ENCODE assay signal across 8 cellular contexts in the genomic region with DNA sequence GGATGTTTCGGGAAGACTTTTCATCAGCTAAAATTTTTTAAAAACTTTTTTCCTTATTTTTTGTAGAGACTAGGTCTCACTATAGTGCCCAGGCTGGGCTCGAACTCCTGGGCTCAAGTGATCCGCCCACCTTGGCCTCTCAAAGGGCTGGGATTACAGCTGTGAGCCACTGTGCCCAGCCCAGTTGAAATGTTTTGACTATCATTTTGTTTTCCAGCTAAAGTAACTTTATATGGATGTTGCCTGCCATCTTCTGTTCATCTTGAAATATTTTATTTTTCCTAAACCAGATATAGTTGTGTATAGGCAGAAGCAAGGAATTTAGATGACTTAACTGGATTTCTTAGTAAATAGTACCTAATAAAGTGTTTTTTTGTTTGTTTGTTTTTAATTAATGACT. TPM values are rescaled to one million over a fixed set of nuclear protein-coding genes. Genes with fewer than 3 reads are reported as not detected.
DNase-seq lines count a peak whose midpoint lies in the region; ATAC-seq and TF ChIP-seq lines count a peak whose summit lies in the region.
"Had no signal": no experiment of that assay in that cellular context is flagged by ENCODE, and none has a peak within 500 bp of the region (broad histone marks: within the 10 kb centered on the region; RNA-seq: fewer than 3 reads in every experiment).

No MANE protein-coding gene starts in this region.

- DNase-seq in amniotic stem cell (lab: John Stamatoyannopoulos, UW) = peak; percentile 31
- DNase-seq in left ventricle myocardium inferior = peak; percentile 25
- peak; percentile 58 for DNase-seq in stromal cell of bone marrow (ENCODE audit: low read depth)
- no peak for DNase-seq in endodermal cell
- DNase-seq: NCI-H1694 treated with DMSO at 0.1 percent for 48 hours had no signal

- H3K27me3 ChIP-seq in left ventricle myocardium inferior (ENCODE audit: low read depth) (no peaks in the 10 kb centered on the region), endodermal cell (ENCODE audit: control insufficient read depth, insufficient read depth, low read length, poor library complexity, severe bottlenecking) (no peaks in the 10 kb centered on the region)

- no peaks in the 10 kb centered on the region for H3K4me1 ChIP-seq in left ventricle myocardium inferior
- no peaks in the 10 kb centered on the region for H3K4me1 ChIP-seq in endodermal cell (ENCODE audit: control insufficient read depth, insufficient read depth, low read length)

- H3K27ac ChIP-seq in left ventricle myocardium inferior (replicated peaks) (peak overlapping the region; percentile 29), endodermal cell (ENCODE audit: low read depth, low read length) (no peak overlapping the region)

- no peak overlapping the region for H3K4me3 Mint-ChIP-seq in endodermal cell

- no peak overlapping the region for H3K9ac ChIP-seq in endodermal cell (ENCODE audit: extremely low read depth, low read length, poor library complexity, severe bottlenecking)

- no peaks in the 10 kb centered on the region for H3K4me1 Mint-ChIP-seq in endodermal cell

- no peak overlapping the region for H3K27ac Mint-ChIP-seq in endodermal cell

- H3K4me3 ChIP-seq in left ventricle myocardium inferior (no peak overlapping the region), endodermal cell (ENCODE audit: low read length) (no peak overlapping the region)

- no peak for ATAC-seq in HG02938 (IDR thresholded peaks at IDR 0.05; ENCODE audit: unreplicated experiment)
- no peak for ATAC-seq in GM19463 (IDR thresholded peaks at IDR 0.05; ENCODE audit: unreplicated experiment)

- peak; percentile 30; the same call in 1 of the 2 replicates for TF ChIP-seq RAD21 in Ishikawa (IDR thresholded peaks at IDR 0.05; ENCODE audit: low read depth)

- 93 to 96% methylated on average over 2 to 3 of the region's 3 CpGs for WGBS in endodermal cell (ENCODE audit: insufficient coverage in 1 of 2, insufficient read length in 1 of 2), 2 experiments

- H3K9me3 ChIP-seq in left ventricle myocardium inferior (replicated peaks) (no peaks in the 10 kb centered on the region), endodermal cell (ENCODE audit: control insufficient read depth, low read length) (no peaks in the 10 kb centered on the region)

- H3K27me3 Mint-ChIP-seq in endodermal cell (ENCODE audit: insufficient read depth) = no peaks in the 10 kb centered on the region

- no peak for TF ChIP-seq EP300 in Ishikawa (IDR thresholded peaks at IDR 0.05; ENCODE audit: borderline replicate concordance)

- H3K9me3 Mint-ChIP-seq in endodermal cell = no peaks in the 10 kb centered on the region

- H3K36me3 Mint-ChIP-seq in endodermal cell (ENCODE audit: low read depth) = peaks cover 1% of the 10 kb centered on the region

- H3K36me3 ChIP-seq in left ventricle myocardium inferior (peaks cover 19% of the 10 kb centered on the region), endodermal cell (ENCODE audit: control insufficient read depth, insufficient read depth, low read length) (peaks cover 14% of the 10 kb centered on the region)

- TF ChIP-seq CTCF in left ventricle myocardium inferior (IDR thresholded peaks at IDR 0.05; ENCODE audit: borderline replicate concordance) (peak; percentile 31), endodermal cell (conservative IDR thresholded peaks at IDR 0.05) (no peak)

- intact Hi-C loops in left ventricle myocardium inferior (cut with micrococcal nuclease) = loop anchor here (10.0 kb wide), 1 partner anchor 132 kb away; no protein-coding TSS in a partner anchor

TF ChIP-seq in Ishikawa, 13 proteins besides CTCF, POLR2A, EP300 and RAD21:
- TF ChIP-seq NFIC (IDR thresholded peaks at IDR 0.05) = no peak
- no peak for TF ChIP-seq EGR1 (IDR thresholded peaks at IDR 0.05)
- TF ChIP-seq, protein P1, sequence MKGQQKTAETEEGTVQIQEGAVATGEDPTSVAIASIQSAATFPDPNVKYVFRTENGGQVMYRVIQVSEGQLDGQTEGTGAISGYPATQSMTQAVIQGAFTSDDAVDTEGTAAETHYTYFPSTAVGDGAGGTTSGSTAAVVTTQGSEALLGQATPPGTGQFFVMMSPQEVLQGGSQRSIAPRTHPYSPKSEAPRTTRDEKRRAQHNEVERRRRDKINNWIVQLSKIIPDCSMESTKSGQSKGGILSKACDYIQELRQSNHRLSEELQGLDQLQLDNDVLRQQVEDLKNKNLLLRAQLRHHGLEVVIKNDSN (IDR thresholded peaks at IDR 0.05) = no peak
- TF ChIP-seq, protein P2, sequence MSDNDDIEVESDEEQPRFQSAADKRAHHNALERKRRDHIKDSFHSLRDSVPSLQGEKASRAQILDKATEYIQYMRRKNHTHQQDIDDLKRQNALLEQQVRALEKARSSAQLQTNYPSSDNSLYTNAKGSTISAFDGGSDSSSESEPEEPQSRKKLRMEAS (IDR thresholded peaks at IDR 0.05) = no peak
- no peak for TF ChIP-seq CREB1 (IDR thresholded peaks at IDR 0.05; ENCODE audit: low read depth)
- no peak for TF ChIP-seq FOXM1 (IDR thresholded peaks at IDR 0.05; ENCODE audit: borderline replicate concordance, low read depth)
- TF ChIP-seq, protein P3, sequence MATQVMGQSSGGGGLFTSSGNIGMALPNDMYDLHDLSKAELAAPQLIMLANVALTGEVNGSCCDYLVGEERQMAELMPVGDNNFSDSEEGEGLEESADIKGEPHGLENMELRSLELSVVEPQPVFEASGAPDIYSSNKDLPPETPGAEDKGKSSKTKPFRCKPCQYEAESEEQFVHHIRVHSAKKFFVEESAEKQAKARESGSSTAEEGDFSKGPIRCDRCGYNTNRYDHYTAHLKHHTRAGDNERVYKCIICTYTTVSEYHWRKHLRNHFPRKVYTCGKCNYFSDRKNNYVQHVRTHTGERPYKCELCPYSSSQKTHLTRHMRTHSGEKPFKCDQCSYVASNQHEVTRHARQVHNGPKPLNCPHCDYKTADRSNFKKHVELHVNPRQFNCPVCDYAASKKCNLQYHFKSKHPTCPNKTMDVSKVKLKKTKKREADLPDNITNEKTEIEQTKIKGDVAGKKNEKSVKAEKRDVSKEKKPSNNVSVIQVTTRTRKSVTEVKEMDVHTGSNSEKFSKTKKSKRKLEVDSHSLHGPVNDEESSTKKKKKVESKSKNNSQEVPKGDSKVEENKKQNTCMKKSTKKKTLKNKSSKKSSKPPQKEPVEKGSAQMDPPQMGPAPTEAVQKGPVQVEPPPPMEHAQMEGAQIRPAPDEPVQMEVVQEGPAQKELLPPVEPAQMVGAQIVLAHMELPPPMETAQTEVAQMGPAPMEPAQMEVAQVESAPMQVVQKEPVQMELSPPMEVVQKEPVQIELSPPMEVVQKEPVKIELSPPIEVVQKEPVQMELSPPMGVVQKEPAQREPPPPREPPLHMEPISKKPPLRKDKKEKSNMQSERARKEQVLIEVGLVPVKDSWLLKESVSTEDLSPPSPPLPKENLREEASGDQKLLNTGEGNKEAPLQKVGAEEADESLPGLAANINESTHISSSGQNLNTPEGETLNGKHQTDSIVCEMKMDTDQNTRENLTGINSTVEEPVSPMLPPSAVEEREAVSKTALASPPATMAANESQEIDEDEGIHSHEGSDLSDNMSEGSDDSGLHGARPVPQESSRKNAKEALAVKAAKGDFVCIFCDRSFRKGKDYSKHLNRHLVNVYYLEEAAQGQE (IDR thresholded peaks at IDR 0.05; ENCODE audit: low read depth) = no peak
- TF ChIP-seq TCF12 (IDR thresholded peaks at IDR 0.05; ENCODE audit: low read depth) = no peak
- TF ChIP-seq TEAD4 (IDR thresholded peaks at IDR 0.05) = no peak
- no peak for TF ChIP-seq TAF1 (IDR thresholded peaks at IDR 0.05; ENCODE audit: low read depth)
- TF ChIP-seq ZBTB7A (IDR thresholded peaks at IDR 0.05; ENCODE audit: low read depth) = no peak

RNA-seq across cellular contexts. Expression of a gene that starts 7.0 kb away (rescaled TPM):
- total RNA-seq in left ventricle myocardium inferior (23.4 TPM), endodermal cell (1 to 10 TPM; 5.3 to 8.6 TPM)
- polyA plus RNA-seq in endodermal cell (2013, experiment 1 of 2) = 10.3 TPM
- polyA plus RNA-seq in endodermal cell (2013, experiment 2 of 2) = 11.5 TPM

RNA-seq across cellular contexts. Expression of a gene that starts 7.2 kb away (rescaled TPM):
- total RNA-seq in left ventricle myocardium inferior (17.8 TPM), endodermal cell (1 to 10 TPM; 7.8 to 9.5 TPM)
- polyA plus RNA-seq in endodermal cell (2013, experiment 1 of 2) = 7.6 TPM
- 7.0 TPM for polyA plus RNA-seq in endodermal cell (2013, experiment 2 of 2)

RNA-seq across cellular contexts. Expression of a gene that starts 58.9 kb away (rescaled TPM):
- 15.1 TPM for total RNA-seq in left ventricle myocardium inferior
- 10 to 100 TPM; 16.8 to 21.0 TPM for total RNA-seq in endodermal cell
- 6.2 TPM for polyA plus RNA-seq in endodermal cell (2013, experiment 1 of 2)
- polyA plus RNA-seq in endodermal cell (2013, experiment 2 of 2) = 9.6 TPM
